ENCODE assay signal across 24 cellular contexts in genomic region chr1:195723796-195724194, GRCh38.
"Had no signal": no experiment of that assay in that cellular context is flagged by ENCODE, and none has a peak within 500 bp of the region (broad histone marks: within the 10 kb centered on the region; RNA-seq: fewer than 3 reads in every experiment).

No MANE protein-coding gene starts in this region.

- H3K4me3 ChIP-seq: MG63, SJSA1, SK-N-MC had no signal

- H3K27ac ChIP-seq: SJSA1, SK-N-MC had no signal

- H3K9me3 ChIP-seq: MG63, SJSA1 had no signal

- ATAC-seq: HepG2 had no signal

- H3K36me3 ChIP-seq: MG63, SJSA1 had no signal

- DNase-seq: IMR-90; Karpas-422; KG1; MG63; NCI-H1092; NCI-H1105 treated with DMSO at 0.1 percent for 48 hours; NCI-H1417 treated with DMSO at 0.1 percent for 48 hours; NCI-H146; NCI-H1694 treated with DMSO at 0.1 percent for 48 hours; NCI-H1930; NCI-H2081; NCI-H2107; NCI-H2227 treated with DMSO at 0.1 percent for 48 hours; NCI-H524; NCI-H526 treated with DMSO at 0.1 percent for 48 hours; NCI-H774; NK-92 treated with Interleukin-12 subunit alpha and Interleukin-12 subunit beta, amount 100 ng/mL, for 24 hours; OCI-M1; Right ventricle myocardium superior; RPMI8226; SIG-M5 had no signal

- H3K4me1 ChIP-seq: SJSA1 had no signal

- H3K27me3 ChIP-seq: MG63, SJSA1 had no signal
